ENCODE assay signal across 8 cellular contexts in the genomic region with DNA sequence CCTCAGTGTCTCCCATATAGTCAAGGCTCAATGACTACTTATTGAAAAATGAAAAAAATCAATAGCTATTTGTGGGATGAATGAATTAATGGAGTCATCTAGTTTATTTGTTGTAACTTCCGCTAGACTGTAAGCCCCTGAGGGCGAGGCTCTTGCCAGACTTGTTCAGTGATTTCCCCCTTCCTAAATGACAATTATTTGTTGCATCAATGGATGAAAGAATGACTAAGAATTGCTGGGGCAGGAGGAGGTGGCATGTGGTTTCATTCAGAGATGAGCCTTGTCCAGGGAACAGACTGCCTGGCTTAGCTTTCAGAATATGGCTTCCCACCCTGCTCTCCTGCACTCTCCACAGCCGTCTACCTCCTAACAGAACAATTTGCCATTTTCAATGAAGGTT. TPM values are rescaled to one million over a fixed set of nuclear protein-coding genes. Genes with fewer than 3 reads are reported as not detected.
DNase-seq lines count a peak whose midpoint lies in the region; ATAC-seq lines count a peak whose summit lies in the region.

No MANE protein-coding gene starts in this region.

- no peaks in the 10 kb centered on the region for H3K9me3 Mint-ChIP-seq in T-helper 2 cell treated with Interferon-gamma antibody and Interleukin-4, amounts not matched to agents 5 μg/mL and 100 μg/mL, for 36 hours
- no peaks in the 10 kb centered on the region for H3K9me3 Mint-ChIP-seq in stimulated activated memory B cell treated with anti-CD40 and anti-IgM and Interleukin-4, amounts not matched to agents 10 μg/mL and 1 μg/mL and 100 μg/mL, for 72 hours

- ATAC-seq in stimulated activated memory B cell treated with anti-CD40 and anti-IgM and Interleukin-4, amounts not matched to agents 10 μg/mL and 1 μg/mL and 100 μg/mL, for 72 hours, result no peak
- no peak for ATAC-seq in GM18907 (IDR thresholded peaks at IDR 0.05; ENCODE audit: unreplicated experiment)
- ATAC-seq in HG03442 (IDR thresholded peaks at IDR 0.05; ENCODE audit: unreplicated experiment), result no peak

- peak overlapping the region; percentile 72 for H3K27ac Mint-ChIP-seq in T-helper 2 cell treated with Interferon-gamma antibody and Interleukin-4, amounts not matched to agents 5 μg/mL and 100 μg/mL, for 36 hours
- peak overlapping the region; percentile 91 for H3K27ac Mint-ChIP-seq in stimulated activated memory B cell treated with anti-CD40 and anti-IgM and Interleukin-4, amounts not matched to agents 10 μg/mL and 1 μg/mL and 100 μg/mL, for 72 hours

- H3K9me3 ChIP-seq in esophagus (ENCODE audit: control insufficient read depth in 2 of 2, insufficient read depth in 1 of 2, low read depth in 1 of 2, low read length in 1 of 2), result no peaks in the 10 kb centered on the region

- H3K4me3 Mint-ChIP-seq in T-helper 2 cell treated with Interferon-gamma antibody and Interleukin-4, amounts not matched to agents 5 μg/mL and 100 μg/mL, for 36 hours, result peak overlapping the region; percentile 78
- H3K4me3 Mint-ChIP-seq in stimulated activated memory B cell treated with anti-CD40 and anti-IgM and Interleukin-4, amounts not matched to agents 10 μg/mL and 1 μg/mL and 100 μg/mL, for 72 hours, result peak overlapping the region; percentile 98

- no peak overlapping the region for H3K4me3 ChIP-seq in esophagus (ENCODE audit: low read depth in 1 of 2, low read length in 2 of 2)

- 56 to 57% methylated on average over 3 of the region's 3 CpGs for WGBS in esophagus, 2 donors

- H3K36me3 Mint-ChIP-seq in T-helper 2 cell treated with Interferon-gamma antibody and Interleukin-4, amounts not matched to agents 5 μg/mL and 100 μg/mL, for 36 hours (ENCODE audit: low read depth), result peaks cover 22% of the 10 kb centered on the region
- peaks cover 15% of the 10 kb centered on the region for H3K36me3 Mint-ChIP-seq in stimulated activated memory B cell treated with anti-CD40 and anti-IgM and Interleukin-4, amounts not matched to agents 10 μg/mL and 1 μg/mL and 100 μg/mL, for 72 hours

- H3K4me1 Mint-ChIP-seq in T-helper 2 cell treated with Interferon-gamma antibody and Interleukin-4, amounts not matched to agents 5 μg/mL and 100 μg/mL, for 36 hours (ENCODE audit: low read depth), result peaks cover 40% of the 10 kb centered on the region
- H3K4me1 Mint-ChIP-seq in stimulated activated memory B cell treated with anti-CD40 and anti-IgM and Interleukin-4, amounts not matched to agents 10 μg/mL and 1 μg/mL and 100 μg/mL, for 72 hours, result peaks cover 41% of the 10 kb centered on the region

- H3K4me1 ChIP-seq in esophagus (ENCODE audit: control insufficient read depth in 2 of 2, insufficient read depth in 2 of 2, low read length in 1 of 2), result peaks cover 3 to 9% of the 10 kb centered on the region in 2 donors

- H3K27me3 Mint-ChIP-seq in T-helper 2 cell treated with Interferon-gamma antibody and Interleukin-4, amounts not matched to agents 5 μg/mL and 100 μg/mL, for 36 hours (ENCODE audit: low read depth), result no peaks in the 10 kb centered on the region
- no peaks in the 10 kb centered on the region for H3K27me3 Mint-ChIP-seq in stimulated activated memory B cell treated with anti-CD40 and anti-IgM and Interleukin-4, amounts not matched to agents 10 μg/mL and 1 μg/mL and 100 μg/mL, for 72 hours

- H3K27ac ChIP-seq in esophagus (ENCODE audit: low read depth in 2 of 2, low read length in 1 of 2), result peak overlapping the region; percentile 16 to 80

- H3K36me3 ChIP-seq in esophagus (ENCODE audit: control insufficient read depth in 2 of 2, insufficient read depth in 2 of 2, low read length in 1 of 2), result no peaks in the 10 kb centered on the region

- DNase-seq in T-helper 2 cell treated with Interferon-gamma antibody and Interleukin-4, amounts not matched to agents 5 μg/mL and 100 μg/mL, for 36 hours (ENCODE audit: low spot score), result no peak
- no peak for DNase-seq in T-helper 2 cell
- peak; percentile 5 for DNase-seq in OCI-M1 (lab: John Stamatoyannopoulos, UW)
- DNase-seq in SKM-1 treated with dmso at 0.1 percent for 144 hours (lab: John Stamatoyannopoulos, UW; ENCODE audit: unreplicated experiment), result no peak

- no peaks in the 10 kb centered on the region for H3K27me3 ChIP-seq in esophagus (ENCODE audit: control insufficient read depth in 1 of 2, insufficient read depth in 2 of 2, low read length in 2 of 2)

RNA-seq across cellular contexts. Expression of a gene that starts 1.1 kb away (rescaled TPM):
- 10 to 100 TPM; 25.0 to 38.1 TPM for polyA plus RNA-seq in esophagus

RNA-seq across cellular contexts. Expression of a gene that starts 11.6 kb away (rescaled TPM):
- polyA plus RNA-seq in esophagus, result 10 to 100 TPM; 36.3 to 50.1 TPM

RNA-seq across cellular contexts. Expression of a gene that starts 24.5 kb away (rescaled TPM):
- under 1 TPM in 1 of 2 donors, not detected in 1; 0.04 TPM for polyA plus RNA-seq in esophagus

RNA-seq across cellular contexts. Expression of a gene that starts 36.6 kb away (rescaled TPM):
- 10 to 100 TPM; 17.0 to 41.9 TPM for polyA plus RNA-seq in esophagus
